ENCODE assay signal across 1 cellular context in genomic region chr15:67068724-67069400, GRCh38.
A peak's percentile ranks its signal among the peaks of the same experiment; 100 is the strongest.
TF ChIP-seq lines count a peak whose summit lies in the region.

No MANE protein-coding gene starts in this region.

TF ChIP-seq in K562, 482 proteins besides CTCF, POLR2A, EP300 and RAD21 (continued from another document and continues in another):
- TF ChIP-seq PATZ1 (CRISPR knock-in tag; IDR thresholded peaks at IDR 0.05; ENCODE audit: borderline replicate concordance) (no peak), MTA3 (IDR thresholded peaks at IDR 0.05; ENCODE audit: borderline replicate concordance) (0 out of 2 replicates have a peak, but pooled peaks have one; percentile 35), EGR1 (conservative IDR thresholded peaks at IDR 0.05) (0 out of 2 replicates have a peak, but pooled peaks have one; percentile 27), FIP1L1 (IDR thresholded peaks at IDR 0.05; ENCODE audit: low read depth, low read length, poor library complexity, severe bottlenecking) (no peak), TSC22D4 (tag; IDR thresholded peaks at IDR 0.05) (no peak), FOXO4 (CRISPR knock-in tag; IDR thresholded peaks at IDR 0.05) (no peak), XRCC3 (IDR thresholded peaks at IDR 0.05) (no peak), NCOR1 (IDR thresholded peaks at IDR 0.05) (peak; percentile 19; the same call in 1 of the 2 replicates), E2F5 (CRISPR knock-in tag; IDR thresholded peaks at IDR 0.05) (no peak), CBX5 (IDR thresholded peaks at IDR 0.05; ENCODE audit: borderline replicate concordance, low read depth) (no peak), ZNF77 (CRISPR knock-in tag; IDR thresholded peaks at IDR 0.05) (no peak), TCF7L2 (IDR thresholded peaks at IDR 0.05; ENCODE audit: low read depth, low read length) (no peak), GATAD2A (IDR thresholded peaks at IDR 0.05) (0 out of 2 replicates have a peak, but pooled peaks have one; percentile 31), FOS (IDR thresholded peaks at IDR 0.05; ENCODE audit: extremely low read depth, insufficient read length) (no peak), HES1 (IDR thresholded peaks at IDR 0.05; ENCODE audit: low read depth) (no peak), ZNF785 (CRISPR knock-in tag; IDR thresholded peaks at IDR 0.05) (no peak), CBFA2T2 (conservative IDR thresholded peaks at IDR 0.05) (0 out of 2 replicates have a peak, but pooled peaks have one; percentile 16), TCF15 (CRISPR knock-in tag; IDR thresholded peaks at IDR 0.05) (no peak), ZNF764 (CRISPR knock-in tag; IDR thresholded peaks at IDR 0.05; ENCODE audit: low read depth) (no peak), MAFK (IDR thresholded peaks at IDR 0.05; ENCODE audit: low read length) (peak; percentile 22; the same call in 1 of the 2 replicates), SMARCA4 (IDR thresholded peaks at IDR 0.05) (no peak), COPS2 (conservative IDR thresholded peaks at IDR 0.05) (no peak), FUS (optimal IDR thresholded peaks at IDR 0.05; ENCODE audit: low read depth, low read length) (no peak), STAT5A (IDR thresholded peaks at IDR 0.05; ENCODE audit: borderline replicate concordance, low read length) (no peak), ARHGAP35 (IDR thresholded peaks at IDR 0.05; ENCODE audit: partially characterized antibody) (no peak), C11orf30 (IDR thresholded peaks at IDR 0.05; ENCODE audit: low read depth) (peak; percentile 32), MAFF (IDR thresholded peaks at IDR 0.05; ENCODE audit: low read length) (peak; percentile 16; the same call in 1 of the 2 replicates), ZNF175 (CRISPR knock-in tag; IDR thresholded peaks at IDR 0.05; ENCODE audit: low read depth) (no peak), MYNN (IDR thresholded peaks at IDR 0.05) (peak; percentile 21; the same call in 1 of the 2 replicates), MYNN (CRISPR knock-in tag; IDR thresholded peaks at IDR 0.05) (no peak), TEAD2 (tag; IDR thresholded peaks at IDR 0.05) (no peak), GTF3C2 (IDR thresholded peaks at IDR 0.05; ENCODE audit: borderline replicate concordance, extremely low read depth, insufficient read length) (no peak), KHSRP (IDR thresholded peaks at IDR 0.05) (no peak), CREB1 (IDR thresholded peaks at IDR 0.05) (no peak), CREB1 (CRISPR knock-in tag; IDR thresholded peaks at IDR 0.05) (no peak), SMARCE1 (IDR thresholded peaks at IDR 0.05) (no peak), MCM5 (IDR thresholded peaks at IDR 0.05; ENCODE audit: low read depth) (no peak), ZNF79 (CRISPR knock-in tag; IDR thresholded peaks at IDR 0.05; ENCODE audit: low read depth) (no peak), ZNF586 (CRISPR knock-in tag; conservative IDR thresholded peaks at IDR 0.05) (no peak), ZNF740 (CRISPR knock-in tag; IDR thresholded peaks at IDR 0.05) (peak; percentile 81), ZNF740 (tag; IDR thresholded peaks at IDR 0.05) (no peak), RBBP5 (IDR thresholded peaks at IDR 0.05; ENCODE audit: borderline replicate concordance, insufficient read depth, low read length, poor library complexity, severe bottlenecking) (no peak), CXXC5 (CRISPR knock-in tag; IDR thresholded peaks at IDR 0.05) (no peak), GATAD2B (IDR thresholded peaks at IDR 0.05; ENCODE audit: borderline replicate concordance) (no peak), CEBPB (tag; IDR thresholded peaks at IDR 0.05) (no peak), SMAD1 (IDR thresholded peaks at IDR 0.05; ENCODE audit: low read depth, low read length, partially characterized antibody) (no peak), TFAP4 (CRISPR knock-in tag; IDR thresholded peaks at IDR 0.05; ENCODE audit: borderline replicate concordance) (peak; percentile 30; the same call in 1 of the 2 replicates), NR0B1 (IDR thresholded peaks at IDR 0.05; ENCODE audit: partially characterized antibody) (no peak), LCOR (CRISPR knock-in tag; IDR thresholded peaks at IDR 0.05) (no peak), ZNF766 (CRISPR knock-in tag; conservative IDR thresholded peaks at IDR 0.05) (no peak), FOXP1 (CRISPR knock-in tag; IDR thresholded peaks at IDR 0.05) (no peak), ATF7 (IDR thresholded peaks at IDR 0.05) (no peak), ATF6 (CRISPR knock-in tag; IDR thresholded peaks at IDR 0.05) (no peak), NRF1 (conservative IDR thresholded peaks at IDR 0.05 in 1 of 2, IDR thresholded peaks at IDR 0.05 in 1 of 2) (no peak), ZNF551 (CRISPR knock-in tag; IDR thresholded peaks at IDR 0.05) (no peak), NR2C1 (IDR thresholded peaks at IDR 0.05) (no peak), NR2C1 (tag; IDR thresholded peaks at IDR 0.05) (no peak), ZNF121 (CRISPR knock-in tag; conservative IDR thresholded peaks at IDR 0.05) (no peak), VEZF1 (CRISPR knock-in tag; IDR thresholded peaks at IDR 0.05) (peak; percentile 64)
